1 cellular context compared by ENCODE assay signal in the genomic region with DNA sequence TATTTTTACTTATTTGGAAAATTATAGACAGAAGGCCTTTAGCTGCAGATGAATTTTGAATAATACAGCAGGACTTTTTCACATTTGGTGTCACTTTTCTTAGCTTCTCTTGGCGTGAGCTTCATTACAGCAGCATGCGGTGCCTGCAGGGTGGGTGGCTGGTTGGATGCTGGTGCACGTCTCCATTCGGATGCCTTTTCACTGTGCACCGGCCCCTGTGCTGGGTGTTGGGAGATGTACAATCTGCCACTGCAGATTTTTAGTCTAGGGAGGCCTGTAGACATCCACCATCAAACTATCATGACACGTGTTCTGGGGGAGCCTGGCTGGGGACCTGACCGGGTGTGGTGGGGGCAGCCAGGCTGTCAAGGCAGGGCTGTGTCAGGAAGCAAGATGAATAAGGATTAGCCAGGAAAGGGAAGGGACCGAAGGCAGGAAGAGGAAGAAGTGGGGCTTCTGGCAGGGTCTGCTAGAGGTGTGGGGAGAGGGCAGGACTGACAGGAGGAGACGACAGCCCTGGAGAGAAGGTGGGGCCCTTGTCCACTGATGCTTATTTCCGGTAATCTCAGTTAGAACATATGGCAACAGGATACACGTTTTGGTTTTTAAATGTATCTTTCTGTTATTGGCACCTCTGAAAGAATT.
TF ChIP-seq lines count a peak whose summit lies in the region.

No MANE protein-coding gene starts in this region.

TF ChIP-seq in GM23338, 12 proteins besides CTCF, POLR2A, EP300 and RAD21 (continued from another document):
- TF ChIP-seq, protein P1, sequence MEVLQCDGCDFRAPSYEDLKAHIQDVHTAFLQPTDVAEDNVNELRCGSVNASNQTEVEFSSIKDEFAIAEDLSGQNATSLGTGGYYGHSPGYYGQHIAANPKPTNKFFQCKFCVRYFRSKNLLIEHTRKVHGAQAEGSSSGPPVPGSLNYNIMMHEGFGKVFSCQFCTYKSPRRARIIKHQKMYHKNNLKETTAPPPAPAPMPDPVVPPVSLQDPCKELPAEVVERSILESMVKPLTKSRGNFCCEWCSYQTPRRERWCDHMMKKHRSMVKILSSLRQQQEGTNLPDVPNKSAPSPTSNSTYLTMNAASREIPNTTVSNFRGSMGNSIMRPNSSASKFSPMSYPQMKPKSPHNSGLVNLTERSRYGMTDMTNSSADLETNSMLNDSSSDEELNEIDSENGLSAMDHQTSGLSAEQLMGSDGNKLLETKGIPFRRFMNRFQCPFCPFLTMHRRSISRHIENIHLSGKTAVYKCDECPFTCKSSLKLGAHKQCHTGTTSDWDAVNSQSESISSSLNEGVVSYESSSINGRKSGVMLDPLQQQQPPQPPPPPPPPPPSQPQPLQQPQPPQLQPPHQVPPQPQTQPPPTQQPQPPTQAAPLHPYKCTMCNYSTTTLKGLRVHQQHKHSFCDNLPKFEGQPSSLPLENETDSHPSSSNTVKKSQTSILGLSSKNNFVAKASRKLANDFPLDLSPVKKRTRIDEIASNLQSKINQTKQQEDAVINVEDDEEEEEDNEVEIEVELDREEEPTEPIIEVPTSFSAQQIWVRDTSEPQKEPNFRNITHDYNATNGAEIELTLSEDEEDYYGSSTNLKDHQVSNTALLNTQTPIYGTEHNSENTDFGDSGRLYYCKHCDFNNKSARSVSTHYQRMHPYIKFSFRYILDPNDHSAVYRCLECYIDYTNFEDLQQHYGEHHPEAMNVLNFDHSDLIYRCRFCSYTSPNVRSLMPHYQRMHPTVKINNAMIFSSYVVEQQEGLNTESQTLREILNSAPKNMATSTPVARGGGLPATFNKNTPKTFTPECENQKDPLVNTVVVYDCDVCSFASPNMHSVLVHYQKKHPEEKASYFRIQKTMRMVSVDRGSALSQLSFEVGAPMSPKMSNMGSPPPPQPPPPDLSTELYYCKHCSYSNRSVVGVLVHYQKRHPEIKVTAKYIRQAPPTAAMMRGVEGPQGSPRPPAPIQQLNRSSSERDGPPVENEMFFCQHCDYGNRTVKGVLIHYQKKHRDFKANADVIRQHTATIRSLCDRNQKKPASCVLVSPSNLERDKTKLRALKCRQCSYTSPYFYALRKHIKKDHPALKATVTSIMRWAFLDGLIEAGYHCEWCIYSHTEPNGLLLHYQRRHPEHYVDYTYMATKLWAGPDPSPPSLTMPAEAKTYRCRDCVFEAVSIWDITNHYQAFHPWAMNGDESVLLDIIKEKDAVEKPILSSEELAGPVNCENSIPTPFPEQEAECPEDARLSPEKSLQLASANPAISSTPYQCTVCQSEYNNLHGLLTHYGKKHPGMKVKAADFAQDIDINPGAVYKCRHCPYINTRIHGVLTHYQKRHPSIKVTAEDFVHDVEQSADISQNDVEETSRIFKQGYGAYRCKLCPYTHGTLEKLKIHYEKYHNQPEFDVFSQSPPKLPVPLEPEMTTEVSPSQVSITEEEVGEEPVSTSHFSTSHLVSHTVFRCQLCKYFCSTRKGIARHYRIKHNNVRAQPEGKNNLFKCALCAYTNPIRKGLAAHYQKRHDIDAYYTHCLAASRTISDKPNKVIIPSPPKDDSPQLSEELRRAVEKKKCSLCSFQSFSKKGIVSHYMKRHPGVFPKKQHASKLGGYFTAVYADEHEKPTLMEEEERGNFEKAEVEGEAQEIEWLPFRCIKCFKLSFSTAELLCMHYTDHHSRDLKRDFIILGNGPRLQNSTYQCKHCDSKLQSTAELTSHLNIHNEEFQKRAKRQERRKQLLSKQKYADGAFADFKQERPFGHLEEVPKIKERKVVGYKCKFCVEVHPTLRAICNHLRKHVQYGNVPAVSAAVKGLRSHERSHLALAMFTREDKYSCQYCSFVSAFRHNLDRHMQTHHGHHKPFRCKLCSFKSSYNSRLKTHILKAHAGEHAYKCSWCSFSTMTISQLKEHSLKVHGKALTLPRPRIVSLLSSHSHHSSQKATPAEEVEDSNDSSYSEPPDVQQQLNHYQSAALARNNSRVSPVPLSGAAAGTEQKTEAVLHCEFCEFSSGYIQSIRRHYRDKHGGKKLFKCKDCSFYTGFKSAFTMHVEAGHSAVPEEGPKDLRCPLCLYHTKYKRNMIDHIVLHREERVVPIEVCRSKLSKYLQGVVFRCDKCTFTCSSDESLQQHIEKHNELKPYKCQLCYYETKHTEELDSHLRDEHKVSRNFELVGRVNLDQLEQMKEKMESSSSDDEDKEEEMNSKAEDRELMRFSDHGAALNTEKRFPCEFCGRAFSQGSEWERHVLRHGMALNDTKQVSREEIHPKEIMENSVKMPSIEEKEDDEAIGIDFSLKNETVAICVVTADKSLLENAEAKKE (CRISPR knock-in tag; IDR thresholded peaks at IDR 0.05), result no peak
- no peak for TF ChIP-seq POLR2AphosphoS5 (IDR thresholded peaks at IDR 0.05; ENCODE audit: low read depth)
- TF ChIP-seq ZNF331 (CRISPR knock-in tag; IDR thresholded peaks at IDR 0.05; ENCODE audit: low read depth), result no peak
- TF ChIP-seq JUNB (IDR thresholded peaks at IDR 0.05; ENCODE audit: unreplicated experiment), result no peak
